In the genomic region with DNA sequence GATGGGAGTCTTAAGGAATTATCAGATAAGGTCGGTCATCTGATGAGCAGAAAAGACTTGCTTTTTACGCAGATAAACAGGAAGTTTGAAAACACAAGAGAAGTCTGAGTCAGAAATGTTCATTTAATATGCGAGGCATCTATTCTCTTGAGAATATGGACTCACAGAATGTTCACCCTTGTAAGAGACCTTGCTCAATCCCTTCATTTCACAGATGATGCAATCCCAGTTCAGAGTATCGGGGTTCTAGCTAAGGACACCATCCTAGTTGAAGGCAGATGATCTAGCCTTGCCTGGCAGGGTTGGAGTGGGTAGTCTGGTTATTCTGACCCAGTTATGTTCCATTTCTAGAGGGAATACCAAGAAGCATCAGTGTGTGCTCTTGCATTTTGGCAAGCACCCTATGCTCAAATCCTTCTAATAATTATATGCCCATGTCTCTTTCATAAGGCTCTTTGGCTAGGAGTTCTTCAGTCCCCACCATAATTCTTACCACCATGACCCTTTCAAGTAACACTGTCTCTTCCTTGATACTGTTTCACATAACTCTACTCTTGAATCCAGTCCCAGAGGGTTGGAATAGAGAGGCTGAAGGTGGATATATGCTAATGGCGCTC, we compare ENCODE assay signal across 8 cellular contexts. TPM values are rescaled to one million over a fixed set of nuclear protein-coding genes. Genes with fewer than 3 reads are reported as not detected.
DNase-seq lines count a peak whose midpoint lies in the region; ATAC-seq and TF ChIP-seq lines count a peak whose summit lies in the region.

No MANE protein-coding gene starts in this region.

- H3K27me3 Mint-ChIP-seq in nephron progenitor cell (ENCODE audit: low read depth, poor library complexity): peaks cover 8% of the 10 kb centered on the region

- H3K4me3 Mint-ChIP-seq in nephron progenitor cell: no peak overlapping the region

- no peak for ATAC-seq in GM19035 (IDR thresholded peaks at IDR 0.05; ENCODE audit: unreplicated experiment)

- peaks cover 94% of the 10 kb centered on the region for H3K4me1 Mint-ChIP-seq in nephron progenitor cell

- DNase-seq in AG10803 (ENCODE audit: low read depth) (peak; percentile 97), OCI-M1 (lab: John Stamatoyannopoulos, UW) (peak; percentile 11), dermis blood vessel endothelial cell (peak; percentile 43), nephron progenitor cell (no peak), NCI-H2171 (lab: John Stamatoyannopoulos, UW) (no peak), dedifferentiated amniotic fluid mesenchymal stem cell (ENCODE audit: extremely low spot score) (no peak), NCI-H1417 (lab: John Stamatoyannopoulos, UW) (no peak)

- no peak for TF ChIP-seq CTCF in AG10803 (conservative IDR thresholded peaks at IDR 0.05; ENCODE audit: low read length)
- no peak for TF ChIP-seq CTCF in nephron progenitor cell (IDR thresholded peaks at IDR 0.05)

- peaks cover 4% of the 10 kb centered on the region for H3K36me3 Mint-ChIP-seq in nephron progenitor cell (ENCODE audit: low read depth)

- H3K4me3 ChIP-seq in AG10803 (ENCODE audit: low read length): no peak overlapping the region

- H3K27ac Mint-ChIP-seq in nephron progenitor cell: peak overlapping the region; percentile 95

- H3K9me3 Mint-ChIP-seq in nephron progenitor cell: no peaks in the 10 kb centered on the region

RNA-seq across cellular contexts. Expression of a gene that starts 42.5 kb away (rescaled TPM):
- 90.8 and 101 TPM in 2 replicates for total RNA-seq in dermis blood vessel endothelial cell

Comparison
In these comparisons a context has a peak if more than half of its experiments do, and no peak if none do; other contexts are left out.
1. DNase-seq: peak in AG10803 (single experiment), OCI-M1 (single experiment) and dermis blood vessel endothelial cell (single experiment); none in nephron progenitor cell (single experiment), NCI-H2171 (single experiment), dedifferentiated amniotic fluid mesenchymal stem cell (single experiment) and NCI-H1417 (0 of 3).